ENCODE assay signal across 28 cellular contexts in genomic region chrX:113651306-113651705, GRCh38.
"Had no signal": no experiment of that assay in that cellular context is flagged by ENCODE, and none has a peak within 500 bp of the region (broad histone marks: within the 10 kb centered on the region; RNA-seq: fewer than 3 reads in every experiment).

No MANE protein-coding gene starts in this region.

- H2AFZ ChIP-seq: hepatocyte had no signal

- H3K4me1 Mint-ChIP-seq: naive thymus-derived CD4-positive, alpha-beta T cell; nephron; stimulated activated naive CD8-positive, alpha-beta T cell treated with anti-CD3 and anti-CD28 coated beads, Interleukin-15, amount 100 ng/mL, for 72 hours had no signal

- H3K9me3 ChIP-seq: esophagus squamous epithelium, heart left ventricle, left lung, prostate gland, right atrium auricular region, suprapubic skin, transverse colon, upper lobe of right lung, uterus had no signal

- H3K4me2 ChIP-seq: hepatocyte, smooth muscle cell had no signal

- FAIRE-seq: frontal cortex, kidney had no signal

- H3K27ac Mint-ChIP-seq: naive thymus-derived CD4-positive, alpha-beta T cell; nephron; stimulated activated naive CD8-positive, alpha-beta T cell treated with anti-CD3 and anti-CD28 coated beads, Interleukin-15, amount 100 ng/mL, for 72 hours had no signal

- H3K4me1 ChIP-seq: esophagus squamous epithelium, heart left ventricle, left lung, prostate gland, right atrium auricular region, suprapubic skin, transverse colon, upper lobe of right lung, uterus had no signal

- H3K79me2 ChIP-seq: hepatocyte had no signal

- H3K4me3 Mint-ChIP-seq: naive thymus-derived CD4-positive, alpha-beta T cell; nephron; stimulated activated naive CD8-positive, alpha-beta T cell treated with anti-CD3 and anti-CD28 coated beads, Interleukin-15, amount 100 ng/mL, for 72 hours had no signal

- H3K27me3 ChIP-seq: esophagus squamous epithelium, hepatocyte, right atrium auricular region, suprapubic skin, transverse colon, upper lobe of right lung, uterus had no signal

- H3K9me3 Mint-ChIP-seq: naive thymus-derived CD4-positive, alpha-beta T cell; stimulated activated naive CD8-positive, alpha-beta T cell treated with anti-CD3 and anti-CD28 coated beads, Interleukin-15, amount 100 ng/mL, for 72 hours had no signal

- H3K27me3 Mint-ChIP-seq: naive thymus-derived CD4-positive, alpha-beta T cell; stimulated activated naive CD8-positive, alpha-beta T cell treated with anti-CD3 and anti-CD28 coated beads, Interleukin-15, amount 100 ng/mL, for 72 hours had no signal

- H3K27ac ChIP-seq: coronary artery, esophagus squamous epithelium, heart left ventricle, hepatocyte, left lung, prostate gland, right atrium auricular region, suprapubic skin, transverse colon, upper lobe of right lung, uterus had no signal

- H3K36me3 Mint-ChIP-seq: naive thymus-derived CD4-positive, alpha-beta T cell had no signal

- H3K4me3 ChIP-seq: coronary artery, esophagus squamous epithelium, heart left ventricle, hepatocyte, left lung, prostate gland, right atrium auricular region, smooth muscle cell, suprapubic skin, transverse colon, upper lobe of right lung, uterus had no signal

- H3K36me3 ChIP-seq: esophagus squamous epithelium, heart left ventricle, left lung, prostate gland, right atrium auricular region, suprapubic skin, transverse colon, upper lobe of right lung, uterus had no signal

- DNase-seq: dermis blood vessel endothelial cell; effector memory CD4-positive, alpha-beta T cell; erythroblast; esophagus squamous epithelium; heart left ventricle; kidney; left lung; mesenchymal stem cell; midbrain; naive thymus-derived CD4-positive, alpha-beta T cell; nucleus accumbens; stimulated activated CD4-positive, alpha-beta T cell treated with anti-CD3 and anti-CD28 coated beads, Interleukin-12 subunit alpha, Interleukin-12 subunit beta, amount 100 ng/mL, for 4 hours; stimulated activated CD4-positive, alpha-beta T cell treated with anti-CD3 and anti-CD28 coated beads, Interleukin-1b, Interleukin-23, amount 100 ng/mL, for 48 hours; stimulated activated CD4-positive, alpha-beta T cell treated with anti-CD3 and anti-CD28 coated beads, Interleukin-4, amount 100 ng/mL, for 1 hour; stimulated activated CD8-positive, alpha-beta memory T cell treated with anti-CD3 and anti-CD28 coated beads, Interleukin-4, amount 100 ng/mL, for 48 hours; stimulated activated naive CD4-positive, alpha-beta T cell; stimulated activated naive CD8-positive, alpha-beta T cell treated with anti-CD3 and anti-CD28 coated beads, Interleukin-15, amount 100 ng/mL, for 72 hours; transverse colon; upper lobe of right lung; uterus had no signal
